In the genomic region with DNA sequence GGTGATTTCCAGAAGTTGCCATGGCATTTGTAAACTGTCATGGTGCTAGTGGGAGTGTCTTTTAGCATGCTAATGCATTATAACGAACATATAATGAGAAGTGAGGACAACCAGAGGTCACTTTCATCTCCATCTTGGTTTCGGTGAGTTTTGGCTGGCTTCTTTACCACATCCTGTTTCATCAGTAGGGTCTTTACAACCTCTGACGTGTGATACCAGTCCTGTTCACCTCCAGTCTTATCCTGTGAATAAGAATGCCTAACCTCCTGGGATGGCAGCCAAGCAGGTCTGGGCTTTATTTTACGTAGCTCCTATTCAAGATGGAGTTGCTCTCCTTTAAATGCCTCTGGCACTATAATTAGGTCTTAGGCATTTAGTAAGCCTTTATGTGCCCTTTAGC, we compare ENCODE assay signal across 9 cellular contexts. TPM values are rescaled to one million over a fixed set of nuclear protein-coding genes. Genes with fewer than 3 reads are reported as not detected.
DNase-seq lines count a peak whose midpoint lies in the region; ATAC-seq and TF ChIP-seq lines count a peak whose summit lies in the region.
"Had no signal": no experiment of that assay in that cellular context is flagged by ENCODE, and none has a peak within 500 bp of the region (broad histone marks: within the 10 kb centered on the region; RNA-seq: fewer than 3 reads in every experiment).

No MANE protein-coding gene starts in this region.

- ATAC-seq in GM18498 (IDR thresholded peaks at IDR 0.05; ENCODE audit: unreplicated experiment) (peak; percentile 86), GM21526 (IDR thresholded peaks at IDR 0.05; ENCODE audit: low FRiP score, unreplicated experiment) (peak; percentile 73), HG03469 (IDR thresholded peaks at IDR 0.05; ENCODE audit: unreplicated experiment) (peak; percentile 67)

- TF ChIP-seq CTCF in choroid plexus epithelial cell (conservative IDR thresholded peaks at IDR 0.05; ENCODE audit: low read depth, low read length), result no peak

- DNase-seq in choroid plexus epithelial cell (ENCODE audit: low read depth) (peak; percentile 83), HT-29 (ENCODE audit: low spot score) (no peak), midbrain (lab: John Stamatoyannopoulos, UW) (no peak), AG08395 (ENCODE audit: low spot score) (no peak)
- DNase-seq in activated CD4-positive, alpha-beta T cell treated with anti-CD3 and anti-CD28 coated beads for 48 hours, result no peak
- DNase-seq: mesendoderm had no signal

- H3K4me3 ChIP-seq in choroid plexus epithelial cell (ENCODE audit: low read depth, low read length), result no peak overlapping the region

RNA-seq across cellular contexts. Expression of a gene that starts 20.4 kb away (rescaled TPM):
- 23.6 and 27.3 TPM in 2 replicates for total RNA-seq in HT-29 (2014; rRNA removed; shearing (Covaris generic))

RNA-seq across cellular contexts. Expression of a gene that starts 44.3 kb away (rescaled TPM):
- 1.2 and 1.5 TPM in 2 replicates for total RNA-seq in HT-29 (2014; rRNA removed; shearing (Covaris generic))
